ENCODE assay signal across 8 cellular contexts in genomic region chr9:136543830-136544548, GRCh38. TPM values are rescaled to one million over a fixed set of nuclear protein-coding genes. Genes with fewer than 3 reads are reported as not detected.
A peak's percentile ranks its signal among the peaks of the same experiment; 100 is the strongest.
DNase-seq lines count a peak whose midpoint lies in the region; ATAC-seq and TF ChIP-seq lines count a peak whose summit lies in the region.

No MANE protein-coding gene starts in this region.

- H3K36me3 ChIP-seq in neutrophil: peaks cover 40% of the 10 kb centered on the region

- H3K4me1 Mint-ChIP-seq in CD4-positive, alpha-beta T cell (ENCODE audit: low read depth): peaks cover 44% of the 10 kb centered on the region

- DNase-seq in CD4-positive, alpha-beta T cell: no peak
- DNase-seq in RWPE1 (ENCODE audit: low spot score): no peak
- no peak for DNase-seq in fibroblast of the aortic adventitia (ENCODE audit: low read depth)
- DNase-seq in cerebellar cortex (ENCODE audit: low spot score): no peak
- no peak for DNase-seq in 8988T
- DNase-seq in NOMO-1 treated with dmso at 0.1 percent for 144 hours (lab: John Stamatoyannopoulos, UW; ENCODE audit: unreplicated experiment): no peak

- no peaks in the 10 kb centered on the region for H3K27me3 ChIP-seq in CD4-positive, alpha-beta T cell (ENCODE audit: control insufficient read depth, insufficient read depth, low read length)
- no peaks in the 10 kb centered on the region for H3K27me3 ChIP-seq in neutrophil

- intact Hi-C loops in CD4-positive, alpha-beta T cell (cut with DNase I, micrococcal nuclease): loop anchor here in 1 of 2 experiments (10.0 kb wide), 1 partner anchor 139 kb away; the partner anchor contains the start of gene SNAPC4

- H3K27ac ChIP-seq in CD4-positive, alpha-beta T cell (ENCODE audit: low read depth, low read length): peak overlapping the region; percentile 70
- H3K27ac ChIP-seq in RWPE1: peak overlapping the region; percentile 100
- H3K27ac ChIP-seq in neutrophil: peak overlapping the region; percentile 91

- H3K4me3 ChIP-seq in fibroblast of the aortic adventitia (ENCODE audit: low read depth, low read length) (peak overlapping the region; percentile 71), neutrophil (ENCODE audit: low read depth in 1 of 2, low read length in 1 of 2) (peak overlapping the region; percentile 87 to 99)

- peak overlapping the region; percentile 97 for H3K27ac Mint-ChIP-seq in CD4-positive, alpha-beta T cell

- H3K27me3 Mint-ChIP-seq in CD4-positive, alpha-beta T cell: no peaks in the 10 kb centered on the region

- no peaks in the 10 kb centered on the region for H3K36me3 Mint-ChIP-seq in CD4-positive, alpha-beta T cell (ENCODE audit: low read depth)

- CTCF ChIA-PET in CD4-positive, alpha-beta T cell (lab: Charles Lee): no interaction called here
- CTCF ChIA-PET in RWPE1 (lab: Yijun Ruan, JAX): interaction anchor here (0.8 kb wide), 2 partner anchors 55 to 56 kb away, joined by 3 to 5 read pairs; no protein-coding TSS in a partner anchor

- POLR2A ChIA-PET in CD4-positive, alpha-beta T cell (lab: Charles Lee): interaction anchor here (1.0 kb wide), 2 partner anchors 8 to 10 kb away, joined by 3 to 4 read pairs; no protein-coding TSS in a partner anchor
- POLR2A ChIA-PET in RWPE1 (lab: Yijun Ruan, JAX; ENCODE audit: low non-redundant PET): no interaction called here

- no peaks in the 10 kb centered on the region for H3K9me3 Mint-ChIP-seq in CD4-positive, alpha-beta T cell

- no peak for ATAC-seq in CD4-positive, alpha-beta T cell (ENCODE audit: poor library complexity)
- ATAC-seq in GM21515 (IDR thresholded peaks at IDR 0.05; ENCODE audit: unreplicated experiment): no peak

- TF ChIP-seq CTCF in CD4-positive, alpha-beta T cell (IDR thresholded peaks at IDR 0.05): no peak
- no peak for TF ChIP-seq CTCF in RWPE1 (conservative IDR thresholded peaks at IDR 0.05; ENCODE audit: low read depth)
- no peak for TF ChIP-seq CTCF in fibroblast of the aortic adventitia (IDR thresholded peaks at IDR 0.05; ENCODE audit: insufficient read depth, low read length)
- no peak for TF ChIP-seq CTCF in neutrophil (IDR thresholded peaks at IDR 0.05)

- H3K9me3 ChIP-seq in CD4-positive, alpha-beta T cell (ENCODE audit: control insufficient read depth, low read length): no peaks in the 10 kb centered on the region
- no peaks in the 10 kb centered on the region for H3K9me3 ChIP-seq in neutrophil

- peak overlapping the region; percentile 91 for H3K4me3 Mint-ChIP-seq in CD4-positive, alpha-beta T cell

- H3K4me1 ChIP-seq in neutrophil (ENCODE audit: control insufficient read depth in 1 of 2, insufficient read depth in 1 of 2, low read depth in 1 of 2, low read length in 1 of 2): peaks cover 73 to 87% of the 10 kb centered on the region in 2 experiments

RNA-seq across cellular contexts. Expression of gene NOTCH1, which starts 1.9 kb away (rescaled TPM):
- 10 to 100 TPM; 30.8 to 34.2 TPM for total RNA-seq in CD4-positive, alpha-beta T cell
- total RNA-seq in fibroblast of the aortic adventitia (ENCODE audit: low replicate concordance): 8.8 and 8.9 TPM in 2 replicates
